In the genomic region with DNA sequence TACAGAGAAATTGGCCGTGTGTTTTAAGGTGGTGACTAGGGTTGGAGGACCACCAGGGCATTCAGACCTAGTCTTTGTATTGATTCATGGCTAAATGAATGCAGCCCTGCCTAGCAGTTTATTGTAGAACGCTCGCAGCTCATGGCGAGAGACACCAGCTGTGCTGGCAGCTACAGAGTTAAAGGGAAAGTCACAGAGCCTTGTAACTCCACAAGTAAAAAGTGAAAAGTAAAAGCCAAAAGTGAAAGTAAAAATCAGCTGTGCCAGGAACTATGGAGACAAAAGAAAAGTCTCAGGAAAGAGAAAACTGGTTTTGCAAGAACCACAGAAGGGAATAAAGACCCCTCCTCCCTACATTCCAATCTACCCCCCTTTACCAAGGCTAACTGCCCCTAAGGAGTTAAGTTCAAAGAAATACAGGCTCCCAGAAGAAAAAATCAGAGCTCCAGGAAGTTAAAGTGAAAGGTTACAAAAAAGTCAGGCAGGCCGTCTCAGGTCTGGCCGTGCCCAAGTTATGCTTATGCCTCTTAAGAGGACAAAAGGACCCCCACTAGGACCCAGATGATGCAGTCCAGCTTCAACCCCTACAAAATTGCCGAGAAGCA, we compare ENCODE assay signal across 9 cellular contexts.
DNase-seq lines count a peak whose midpoint lies in the region; ATAC-seq and TF ChIP-seq lines count a peak whose summit lies in the region.
"Had no signal": no experiment of that assay in that cellular context is flagged by ENCODE, and none has a peak within 500 bp of the region (broad histone marks: within the 10 kb centered on the region; RNA-seq: fewer than 3 reads in every experiment).

No MANE protein-coding gene starts in this region.

- H3K4me3 Mint-ChIP-seq in central memory CD8-positive, alpha-beta T cell, result no peak overlapping the region
- H3K4me3 Mint-ChIP-seq: brain had no signal

- H3K36me3 Mint-ChIP-seq in central memory CD8-positive, alpha-beta T cell (ENCODE audit: insufficient read depth), result no peaks in the 10 kb centered on the region
- H3K36me3 Mint-ChIP-seq: brain had no signal

- H3K27ac ChIP-seq in substantia nigra (ENCODE audit: low read depth, low read length, poor library complexity, severe bottlenecking), result peak overlapping the region; percentile 12

- no peak for TF ChIP-seq CTCF in NB4 (IDR thresholded peaks at IDR 0.05; ENCODE audit: low read depth, low read length)

- H3K27me3 Mint-ChIP-seq in central memory CD8-positive, alpha-beta T cell, result no peaks in the 10 kb centered on the region
- H3K27me3 Mint-ChIP-seq: brain had no signal

- peak overlapping the region; percentile 53 for H3K4me3 ChIP-seq in NB4 (ENCODE audit: low read depth, low read length)

- no peaks in the 10 kb centered on the region for H3K9me3 Mint-ChIP-seq in central memory CD8-positive, alpha-beta T cell
- H3K9me3 Mint-ChIP-seq: brain had no signal

- ATAC-seq in central memory CD8-positive, alpha-beta T cell (replicated peaks; ENCODE audit: extremely low read depth, poor library complexity, severe bottlenecking), result peak; percentile 60
- ATAC-seq in HG03139 (IDR thresholded peaks at IDR 0.05; ENCODE audit: unreplicated experiment) (no peak), GM21619 (IDR thresholded peaks at IDR 0.05; ENCODE audit: unreplicated experiment) (no peak)

- no peak for TF ChIP-seq POLR2A in NB4 (IDR thresholded peaks at IDR 0.05; ENCODE audit: extremely low read depth, insufficient read length)

- H3K27ac Mint-ChIP-seq in central memory CD8-positive, alpha-beta T cell (ENCODE audit: low read depth), result no peak overlapping the region
- H3K27ac Mint-ChIP-seq: brain had no signal

- peak; percentile 18 for DNase-seq in NCI-H2227 (lab: John Stamatoyannopoulos, UW; ENCODE audit: unreplicated experiment)
- no peak for DNase-seq in NCI-H2227 treated with DMSO at 0.1 percent for 48 hours (lab: John Stamatoyannopoulos, UW)
- DNase-seq in NB4 (ENCODE audit: low read depth), result peak; percentile 53
- DNase-seq in central memory CD8-positive, alpha-beta T cell (ENCODE audit: low spot score in 2 of 2), result no peak
- peak; percentile 90 for DNase-seq in left kidney (ENCODE audit: low read depth, low spot score)
- peak in 2 of 49 donors; percentile 19 to 31 for DNase-seq in substantia nigra (lab: John Stamatoyannopoulos, UW)

- no peaks in the 10 kb centered on the region for H3K4me1 Mint-ChIP-seq in central memory CD8-positive, alpha-beta T cell

Comparison
In these comparisons a context has a peak if more than half of its experiments do, and no peak if none do; other contexts are left out.
1. DNase-seq: peak in NCI-H2227 (single experiment), NB4 (single experiment) and left kidney (single experiment); none in NCI-H2227 treated with DMSO at 0.1 percent for 48 hours (single experiment) and central memory CD8-positive, alpha-beta T cell (0 of 2).